ENCODE assay signal across 8 cellular contexts in the genomic region with DNA sequence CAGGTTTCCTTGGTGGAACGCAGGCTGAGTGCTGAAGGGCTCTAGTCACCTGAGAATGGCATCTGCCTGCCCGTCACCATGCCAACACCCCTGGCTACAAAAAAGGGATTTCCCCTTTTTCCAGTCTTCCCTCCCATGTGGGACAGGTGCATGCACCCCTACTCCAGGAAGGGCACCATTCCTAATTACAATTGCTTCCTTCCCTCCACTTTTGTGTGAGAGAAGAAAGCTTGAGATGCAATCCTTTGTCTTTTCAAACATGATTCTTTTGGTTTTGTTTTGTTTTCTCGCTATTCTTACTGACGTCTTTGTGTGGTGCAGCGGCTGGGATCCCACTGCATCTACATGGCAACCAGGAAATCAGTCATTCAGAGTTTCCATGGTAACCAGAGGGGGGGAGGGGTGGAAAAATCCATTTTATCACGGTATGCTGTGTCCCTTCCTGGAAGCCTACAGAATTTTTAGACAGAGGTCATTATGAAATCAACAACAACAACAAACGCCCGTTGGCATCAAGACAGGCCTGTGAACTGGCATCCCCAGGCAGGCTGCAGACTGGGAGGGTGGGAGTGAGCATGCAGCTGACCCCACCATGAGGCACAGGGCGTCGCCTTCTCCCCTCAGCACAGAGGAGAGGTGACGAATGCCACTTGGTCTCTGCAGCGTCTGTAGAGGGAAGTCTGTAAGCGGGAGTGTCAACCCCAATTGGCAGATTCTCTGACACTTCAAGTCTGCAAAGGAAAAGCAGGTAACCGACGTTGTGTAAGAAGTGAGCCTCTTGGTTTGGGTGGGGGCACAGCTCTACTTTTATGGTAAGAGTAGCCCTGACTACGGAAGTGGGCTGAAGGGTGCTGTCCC. TPM values are rescaled to one million over a fixed set of nuclear protein-coding genes. Genes with fewer than 3 reads are reported as not detected.
DNase-seq lines count a peak whose midpoint lies in the region; ATAC-seq and TF ChIP-seq lines count a peak whose summit lies in the region.

No MANE protein-coding gene starts in this region.

- H3K27me3 Mint-ChIP-seq in activated naive CD8-positive, alpha-beta T cell treated with anti-CD3 and anti-CD28 coated beads, Interleukin-2, amount 10 ng/mL, durations not matched to agents 7 days and 5 days, result no peaks in the 10 kb centered on the region

- H3K4me1 ChIP-seq in HUES48 (ENCODE audit: control insufficient read depth, insufficient read depth, low read length) (peaks cover 28% of the 10 kb centered on the region), gastrocnemius medialis (no peaks in the 10 kb centered on the region), SJCRH30 (no peaks in the 10 kb centered on the region)

- H3K4me3 Mint-ChIP-seq in activated naive CD8-positive, alpha-beta T cell treated with anti-CD3 and anti-CD28 coated beads, Interleukin-2, amount 10 ng/mL, durations not matched to agents 7 days and 5 days, result peak overlapping the region; percentile 78

- H3K36me3 ChIP-seq in HUES48 (ENCODE audit: control insufficient read depth, insufficient read depth, low read length), result no peaks in the 10 kb centered on the region
- H3K36me3 ChIP-seq in gastrocnemius medialis, result no peaks in the 10 kb centered on the region
- no peaks in the 10 kb centered on the region for H3K36me3 ChIP-seq in SJCRH30

- peaks cover 45% of the 10 kb centered on the region for H3K4me1 Mint-ChIP-seq in activated naive CD8-positive, alpha-beta T cell treated with anti-CD3 and anti-CD28 coated beads, Interleukin-2, amount 10 ng/mL, durations not matched to agents 7 days and 5 days

- H3K9me3 Mint-ChIP-seq in activated naive CD8-positive, alpha-beta T cell treated with anti-CD3 and anti-CD28 coated beads, Interleukin-2, amount 10 ng/mL, durations not matched to agents 7 days and 5 days, result peaks cover 14% of the 10 kb centered on the region

- no peak for TF ChIP-seq POLR2A in gastrocnemius medialis (IDR thresholded peaks at IDR 0.05)

- peak overlapping the region; percentile 93 for H3K27ac Mint-ChIP-seq in activated naive CD8-positive, alpha-beta T cell treated with anti-CD3 and anti-CD28 coated beads, Interleukin-2, amount 10 ng/mL, durations not matched to agents 7 days and 5 days

- POLR2A ChIA-PET in activated naive CD8-positive, alpha-beta T cell treated with anti-CD3 and anti-CD28 coated beads, Interleukin-2, amount 10 ng/mL, durations not matched to agents 7 days and 5 days (lab: Charles Lee), result interaction anchor here (0.9 to 8.0 kb wide), 10 partner anchors 16 to 752 kb away, joined by 3 to 257 read pairs (median 4); partner anchors contain the start of genes FRMD6, GNG2, RTRAF and TRIM9

- peak; percentile 65 for ATAC-seq in GM19467 (IDR thresholded peaks at IDR 0.05; ENCODE audit: unreplicated experiment)
- ATAC-seq in activated naive CD8-positive, alpha-beta T cell treated with anti-CD3 and anti-CD28 coated beads, Interleukin-2, amount 10 ng/mL, durations not matched to agents 7 days and 5 days (ENCODE audit: low read depth), result peak; percentile 90
- ATAC-seq in gastrocnemius medialis, result peak; percentile 33 to 50

- intact Hi-C loops in gastrocnemius medialis (cut with DNase I; ENCODE audit: low total_unique reads), result no loop called here

- H3K27ac ChIP-seq in HUES48 (ENCODE audit: low read depth, low read length) (peak overlapping the region; percentile 57), gastrocnemius medialis (peak overlapping the region in 1 of 4 donors; percentile 29), SJCRH30 (no peak overlapping the region)

- TF ChIP-seq CTCF in gastrocnemius medialis (IDR thresholded peaks at IDR 0.05 in 4 of 5, conservative IDR thresholded peaks at IDR 0.05 in 1 of 5), result no peak

- H3K27me3 ChIP-seq in HUES48 (ENCODE audit: control insufficient read depth, insufficient read depth, low read length), result no peaks in the 10 kb centered on the region
- H3K27me3 ChIP-seq in gastrocnemius medialis, result no peaks in the 10 kb centered on the region
- H3K27me3 ChIP-seq in SJCRH30, result no peaks in the 10 kb centered on the region

- H3K9me3 ChIP-seq in HUES48 (ENCODE audit: control insufficient read depth, insufficient read depth, low read length) (no peaks in the 10 kb centered on the region), gastrocnemius medialis (no peaks in the 10 kb centered on the region), SJCRH30 (replicated peaks) (no peaks in the 10 kb centered on the region)

- DNase-seq in COR-L47 (lab: John Stamatoyannopoulos, UW) (peak; percentile 85), SKM-1 treated with dmso at 0.1 percent for 144 hours (lab: John Stamatoyannopoulos, UW; ENCODE audit: unreplicated experiment) (peak; percentile 86), iPS DF 19.7 (ENCODE audit: low read depth, low spot score) (peak; percentile 63), gastrocnemius medialis (peak in 1 of 2 donors; percentile 23), SJCRH30 (no peak)
- peak; percentile 83 for DNase-seq in activated naive CD8-positive, alpha-beta T cell treated with anti-CD3 and anti-CD28 coated beads, Interleukin-2, amount 10 ng/mL, durations not matched to agents 7 days and 5 days

- in situ Hi-C loops in gastrocnemius medialis (cut with MboI; ENCODE audit: low sequenced_read_pairs in 4 of 4), result no loop called here

- H3K36me3 Mint-ChIP-seq in activated naive CD8-positive, alpha-beta T cell treated with anti-CD3 and anti-CD28 coated beads, Interleukin-2, amount 10 ng/mL, durations not matched to agents 7 days and 5 days, result peaks cover 35% of the 10 kb centered on the region

- peak overlapping the region; percentile 28; the same call in 1 of the 2 replicates for H3K9ac ChIP-seq in HUES48 (ENCODE audit: low read depth, low read length)

- H3K4me3 ChIP-seq in HUES48 (ENCODE audit: low read depth, low read length), result peak overlapping the region; percentile 58
- peak overlapping the region in 3 of 4 donors; percentile 12 to 31 (median 18) for H3K4me3 ChIP-seq in gastrocnemius medialis
- H3K4me3 ChIP-seq in SJCRH30, result no peak overlapping the region

RNA-seq across cellular contexts. Expression of gene GNG2, which starts 13.6 kb away (rescaled TPM):
- total RNA-seq in activated naive CD8-positive, alpha-beta T cell treated with anti-CD3 and anti-CD28 coated beads, Interleukin-2, amount 10 ng/mL, durations not matched to agents 7 days and 5 days, result 100 to 1,000 TPM; 247 to 253 TPM
- 1 to 10 TPM in 3 of 4 donors, under 1 TPM in 1; 0.41 to 4.9 (median 2.2) TPM for total RNA-seq in gastrocnemius medialis
- total RNA-seq in SJCRH30 (2014; rRNA removed; shearing (Covaris generic)), result 0.15 and 0.43 TPM in 2 replicates

Comparison
In these comparisons a context has a peak if more than half of its experiments do, and no peak if none do; other contexts are left out.
1. DNase-seq: peak in COR-L47 (single experiment), SKM-1 treated with dmso at 0.1 percent for 144 hours (single experiment), activated naive CD8-positive, alpha-beta T cell treated with anti-CD3 and anti-CD28 coated beads, Interleukin-2, amount 10 ng/mL, durations not matched to agents 7 days and 5 days (single experiment) and iPS DF 19.7 (single experiment); none in SJCRH30 (0 of 2).
2. RNA of gene GNG2, which starts 13.6 kb away (total RNA-seq): 247 to 253 TPM in activated naive CD8-positive, alpha-beta T cell treated with anti-CD3 and anti-CD28 coated beads, Interleukin-2, amount 10 ng/mL, durations not matched to agents 7 days and 5 days; 0.41 to 4.9 TPM in gastrocnemius medialis and 0.15 to 0.43 TPM in SJCRH30; every median in the first group is over 10 times any median in the second.
3. Peak in every context shown above with its lines, with median percentiles within 50 percentile points of each other: ATAC-seq.